In genomic region chr19:45100202-45100600, GRCh38 we compare ENCODE assay signal across 18 cellular contexts. TPM values are rescaled to one million over a fixed set of nuclear protein-coding genes. Genes with fewer than 3 reads are reported as not detected.
DNase-seq lines count a peak whose midpoint lies in the region; ATAC-seq and TF ChIP-seq lines count a peak whose summit lies in the region.
"Had no signal": no experiment of that assay in that cellular context is flagged by ENCODE, and none has a peak within 500 bp of the region (broad histone marks: within the 10 kb centered on the region; RNA-seq: fewer than 3 reads in every experiment).

No MANE protein-coding gene starts in this region.

- no peak for DNase-seq in Peyer's patch
- no peak for DNase-seq in psoas muscle
- DNase-seq in foreskin melanocyte: no peak
- no peak for DNase-seq in activated T-cell treated with anti-CD3 and anti-CD28 coated beads, Interleukin-2, amount 50 U/mL, for 4 hours
- no peak for DNase-seq in germinal center (ENCODE audit: low spot score)
- DNase-seq in DMS53 treated with DMSO at 0.1 percent for 48 hours (lab: John Stamatoyannopoulos, UW; ENCODE audit: unreplicated experiment): no peak
- DNase-seq: ACHN; activated CD4-positive, alpha-beta memory T cell treated with anti-CD3 and anti-CD28 coated beads for 36 hours; activated naive CD8-positive, alpha-beta T cell treated with anti-CD3 and anti-CD28 coated beads, Interleukin-2, amount 10 ng/mL, durations not matched to agents 7 days and 5 days; activated T-cell treated with anti-CD3 and anti-CD28 coated beads, Interleukin-2, amount 50 U/mL, for 1 hour; central memory CD4-positive, alpha-beta T cell; DMS79; effector memory CD8-positive, alpha-beta T cell; NCI-H2171 treated with DMSO at 0.1 percent for 48 hours had no signal

- H3K9me3 Mint-ChIP-seq in activated T-cell treated with anti-CD3 and anti-CD28 coated beads, Interleukin-2, amount 50 U/mL, for 4 hours: no peaks in the 10 kb centered on the region
- H3K9me3 Mint-ChIP-seq: activated CD4-positive, alpha-beta memory T cell treated with anti-CD3 and anti-CD28 coated beads for 36 hours; activated naive CD8-positive, alpha-beta T cell treated with anti-CD3 and anti-CD28 coated beads, Interleukin-2, amount 10 ng/mL, durations not matched to agents 7 days and 5 days; CD4-positive, alpha-beta memory T cell; effector memory CD8-positive, alpha-beta T cell; stimulated activated naive CD8-positive, alpha-beta T cell treated with anti-CD3 and anti-CD28 coated beads, Interleukin-15, Interleukin-2, amounts not matched to agents 100 ng/mL and 50 ng/mL, for 24 hours had no signal

- no peak for TF ChIP-seq EP300 in gastroesophageal sphincter (IDR thresholded peaks at IDR 0.05)

- TF ChIP-seq CTCF in Peyer's patch (IDR thresholded peaks at IDR 0.05) (no peak), gastroesophageal sphincter (IDR thresholded peaks at IDR 0.05) (no peak), psoas muscle (IDR thresholded peaks at IDR 0.05) (no peak)

- ATAC-seq in gastroesophageal sphincter (no peak), psoas muscle (peak in 1 of 4 donors; percentile 35)
- no peak for ATAC-seq in activated T-cell treated with anti-CD3 and anti-CD28 coated beads, Interleukin-2, amount 50 U/mL, for 4 hours
- ATAC-seq: effector memory CD8-positive, alpha-beta T cell had no signal

- no peak overlapping the region for H3K4me3 Mint-ChIP-seq in activated T-cell treated with anti-CD3 and anti-CD28 coated beads, Interleukin-2, amount 50 U/mL, for 4 hours
- H3K4me3 Mint-ChIP-seq: activated CD4-positive, alpha-beta memory T cell treated with anti-CD3 and anti-CD28 coated beads for 36 hours; activated naive CD8-positive, alpha-beta T cell treated with anti-CD3 and anti-CD28 coated beads, Interleukin-2, amount 10 ng/mL, durations not matched to agents 7 days and 5 days; stimulated activated naive CD8-positive, alpha-beta T cell treated with anti-CD3 and anti-CD28 coated beads, Interleukin-15, Interleukin-2, amounts not matched to agents 100 ng/mL and 50 ng/mL, for 24 hours had no signal

- H3K27me3 Mint-ChIP-seq in activated T-cell treated with anti-CD3 and anti-CD28 coated beads, Interleukin-2, amount 50 U/mL, for 4 hours (ENCODE audit: low read depth): no peaks in the 10 kb centered on the region
- H3K27me3 Mint-ChIP-seq: activated CD4-positive, alpha-beta memory T cell treated with anti-CD3 and anti-CD28 coated beads for 36 hours; activated naive CD8-positive, alpha-beta T cell treated with anti-CD3 and anti-CD28 coated beads, Interleukin-2, amount 10 ng/mL, durations not matched to agents 7 days and 5 days; CD4-positive, alpha-beta memory T cell; effector memory CD8-positive, alpha-beta T cell; stimulated activated naive CD8-positive, alpha-beta T cell treated with anti-CD3 and anti-CD28 coated beads, Interleukin-15, Interleukin-2, amounts not matched to agents 100 ng/mL and 50 ng/mL, for 24 hours had no signal

- H3K36me3 ChIP-seq in BLaER1: peaks cover 36% of the 10 kb centered on the region
- no peaks in the 10 kb centered on the region for H3K36me3 ChIP-seq in Peyer's patch
- no peaks in the 10 kb centered on the region for H3K36me3 ChIP-seq in gastroesophageal sphincter
- H3K36me3 ChIP-seq in psoas muscle (ENCODE audit: insufficient read depth in 1 of 2, low read depth in 1 of 2): no peaks in the 10 kb centered on the region

- no CpG with 5 or more reads among the region's 3 CpGs for WGBS in gastroesophageal sphincter (ENCODE audit: low coverage in 1 of 2), 2 donors
- WGBS in psoas muscle, 3 donors: 40 to 60% (median 46%) methylated on average over 3 of the region's 3 CpGs

- H3K9me3 ChIP-seq in BLaER1: no peaks in the 10 kb centered on the region
- no peaks in the 10 kb centered on the region for H3K9me3 ChIP-seq in Peyer's patch
- H3K9me3 ChIP-seq in gastroesophageal sphincter: no peaks in the 10 kb centered on the region
- H3K9me3 ChIP-seq in psoas muscle: no peaks in the 10 kb centered on the region

- H3K27ac ChIP-seq in BLaER1: peak overlapping the region; percentile 80
- H3K27ac ChIP-seq in Peyer's patch: peak overlapping the region in 3 of 4 donors; percentile 51 to 88 (median 87)
- H3K27ac ChIP-seq in gastroesophageal sphincter: peak overlapping the region in 3 of 4 donors; percentile 10 to 51 (median 12)
- H3K27ac ChIP-seq in psoas muscle: peak overlapping the region; percentile 93

- intact Hi-C loops in psoas muscle (cut with DNase I): loop anchor here in 1 of 2 donors (10.0 kb wide), 1 partner anchor 885 kb away; no protein-coding TSS in a partner anchor

- H3K9ac ChIP-seq in BLaER1: peak overlapping the region; percentile 67

- H3K4me1 ChIP-seq in BLaER1 (peaks cover 100% of the 10 kb centered on the region), Peyer's patch (peaks cover 12 to 99% (median 21%) of the 10 kb centered on the region in 4 donors), gastroesophageal sphincter (peaks cover 0 to 85% (median 35%) of the 10 kb centered on the region in 3 donors), psoas muscle (peaks cover 95% of the 10 kb centered on the region)

- H3K4me2 ChIP-seq in BLaER1: peak overlapping the region; percentile 93

- H3K36me3 Mint-ChIP-seq in activated T-cell treated with anti-CD3 and anti-CD28 coated beads, Interleukin-2, amount 50 U/mL, for 4 hours (ENCODE audit: insufficient read depth): peaks cover 9% of the 10 kb centered on the region
- H3K36me3 Mint-ChIP-seq: activated CD4-positive, alpha-beta memory T cell treated with anti-CD3 and anti-CD28 coated beads for 36 hours; CD4-positive, alpha-beta memory T cell had no signal

- TF ChIP-seq POLR2A in Peyer's patch (IDR thresholded peaks at IDR 0.05): no peak
- TF ChIP-seq POLR2A in gastroesophageal sphincter (IDR thresholded peaks at IDR 0.05): no peak

- H4K20me1 ChIP-seq in BLaER1: peaks cover 97% of the 10 kb centered on the region

- no peaks in the 10 kb centered on the region for H3K27me3 ChIP-seq in BLaER1
- no peaks in the 10 kb centered on the region for H3K27me3 ChIP-seq in Peyer's patch
- no peaks in the 10 kb centered on the region for H3K27me3 ChIP-seq in gastroesophageal sphincter
- no peaks in the 10 kb centered on the region for H3K27me3 ChIP-seq in psoas muscle (ENCODE audit: insufficient read depth in 3 of 3, low read length in 2 of 3)

- peaks cover 75% of the 10 kb centered on the region for H3K4me1 Mint-ChIP-seq in activated T-cell treated with anti-CD3 and anti-CD28 coated beads, Interleukin-2, amount 50 U/mL, for 4 hours (ENCODE audit: low read depth)

- H3K4me3 ChIP-seq in BLaER1: no peak overlapping the region
- peak overlapping the region in 2 of 4 donors; percentile 0 to 33 for H3K4me3 ChIP-seq in Peyer's patch
- no peak overlapping the region for H3K4me3 ChIP-seq in gastroesophageal sphincter
- peak overlapping the region; percentile 50 for H3K4me3 ChIP-seq in psoas muscle

RNA-seq across cellular contexts. Expression of gene PPP1R37, which starts 7.2 kb away (rescaled TPM):
- total RNA-seq in Peyer's patch (10 to 100 TPM; 41.8 to 75.1 (median 54.2) TPM), gastroesophageal sphincter (10 to 100 TPM; 22.6 to 51.4 (median 24.6) TPM), psoas muscle (10 to 100 TPM; 27.0 to 34.6 (median 29.1) TPM)
- polyA plus RNA-seq in psoas muscle: 10 to 100 TPM; 25.5 to 39.5 (median 36.3) TPM
- total RNA-seq in activated T-cell treated with anti-CD3 and anti-CD28 coated beads, Interleukin-2, amount 50 U/mL, for 4 hours: 10 to 100 TPM; 23.2 to 24.9 (median 24.7) TPM

RNA-seq across cellular contexts. Expression of gene GEMIN7, which starts 21.1 kb away (rescaled TPM):
- total RNA-seq in Peyer's patch: 10 to 100 TPM in 3 of 4 donors, not detected in 1; 28.7 to 34.2 (median 29.6) TPM
- total RNA-seq in gastroesophageal sphincter: 10 to 100 TPM in 3 of 4 donors, 1 to 10 TPM in 1; 6.4 to 17.6 (median 14.8) TPM
- total RNA-seq in psoas muscle: 10 to 100 TPM; 19.6 to 27.3 (median 24.3) TPM
- polyA plus RNA-seq in psoas muscle: 10 to 100 TPM; 40.9 to 51.1 (median 50.3) TPM
- total RNA-seq in activated T-cell treated with anti-CD3 and anti-CD28 coated beads, Interleukin-2, amount 50 U/mL, for 4 hours: 10 to 100 TPM; 58.8 to 69.3 (median 65.0) TPM

RNA-seq across cellular contexts. Expression of gene ZNF296, which starts 23.9 kb away (rescaled TPM):
- 1 to 10 TPM in 3 of 4 donors, not detected in 1; 2.1 to 5.5 (median 5.4) TPM for total RNA-seq in Peyer's patch
- under 1 TPM in 1 of 4 donors, not detected in 3; 0.50 TPM for total RNA-seq in gastroesophageal sphincter
- total RNA-seq in psoas muscle: under 1 TPM in 3 of 4 donors, not detected in 1; 0.34 to 0.73 (median 0.36) TPM
- under 1 TPM; 0.22 to 0.62 (median 0.44) TPM for polyA plus RNA-seq in psoas muscle
- total RNA-seq in activated T-cell treated with anti-CD3 and anti-CD28 coated beads, Interleukin-2, amount 50 U/mL, for 4 hours: 10 to 100 TPM in 1 of 3 donors, 1 to 10 TPM in 2; 7.8 to 10.2 (median 8.6) TPM

Comparison
In these comparisons a context has a peak if more than half of its experiments do, and no peak if none do; other contexts are left out.
1. H3K27ac ChIP-seq: peak in every context shown above with its lines; median percentile 93 in psoas muscle; 87 in Peyer's patch; 80 in BLaER1; 12 in gastroesophageal sphincter.